15 cellular contexts compared by ENCODE assay signal in genomic region chr12:77032406-77032805, GRCh38. TPM values are rescaled to one million over a fixed set of nuclear protein-coding genes. Genes with fewer than 3 reads are reported as not detected.
DNase-seq lines count a peak whose midpoint lies in the region; ATAC-seq, FAIRE-seq and TF ChIP-seq lines count a peak whose summit lies in the region.
"Had no signal": no experiment of that assay in that cellular context is flagged by ENCODE, and none has a peak within 500 bp of the region (broad histone marks: within the 10 kb centered on the region; RNA-seq: fewer than 3 reads in every experiment).

No MANE protein-coding gene starts in this region.

- no peak overlapping the region for H2AFZ ChIP-seq in keratinocyte (ENCODE audit: control insufficient read depth, low read length)

- ATAC-seq in activated T-helper 17 cell treated with anti-CD3 and anti-CD28 coated beads, Interleukin-2, amount 50 U/mL, for 72 hours (replicated peaks) = peak; percentile 90
- no peak for ATAC-seq in GM21529 (IDR thresholded peaks at IDR 0.05; ENCODE audit: unreplicated experiment)
- no peak for ATAC-seq in left cardiac atrium
- ATAC-seq: sciatic nerve had no signal

- peaks cover 33% of the 10 kb centered on the region for H3K36me3 Mint-ChIP-seq in activated T-helper 17 cell treated with anti-CD3 and anti-CD28 coated beads, Interleukin-2, amount 50 U/mL, for 72 hours (ENCODE audit: low read depth)

- H3K4me3 ChIP-seq in keratinocyte (ENCODE audit: control insufficient read depth in 2 of 3, extremely low read depth in 1 of 3, insufficient read depth in 2 of 3, low read depth in 1 of 3, low read length in 3 of 3) = no peak overlapping the region
- H3K4me3 ChIP-seq: SK-N-MC, suprapubic skin had no signal

- no peak for TF ChIP-seq CTCF in keratinocyte (optimal IDR thresholded peaks at IDR 0.05 in 1 of 3, IDR thresholded peaks at IDR 0.05 in 1 of 3, conservative IDR thresholded peaks at IDR 0.05 in 1 of 3; ENCODE audit: extremely low read depth in 1 of 3, insufficient read depth in 2 of 3, low read length in 3 of 3)

- peak overlapping the region; percentile 87 for H3K27ac ChIP-seq in keratinocyte (ENCODE audit: control insufficient read depth, insufficient read depth, low read length)
- H3K27ac ChIP-seq: SK-N-MC, suprapubic skin had no signal

- FAIRE-seq in keratinocyte (lab: Jason Lieb, UNC) = peak; percentile 86
- FAIRE-seq: HTR-8/SVneo had no signal

- H3K36me3 ChIP-seq in keratinocyte (ENCODE audit: control insufficient read depth in 2 of 2, extremely low read depth in 1 of 2, insufficient read depth in 2 of 2, low read length in 2 of 2) = peaks cover 10 to 20% of the 10 kb centered on the region in 2 experiments
- H3K36me3 ChIP-seq: suprapubic skin had no signal

- intact Hi-C loops in left cardiac atrium (cut with DNase I) = no loop called here

- H3K9me3 ChIP-seq in keratinocyte (ENCODE audit: control insufficient read depth, low read depth, low read length) = no peaks in the 10 kb centered on the region
- H3K9me3 ChIP-seq: suprapubic skin had no signal

- H3K27me3 Mint-ChIP-seq in activated T-helper 17 cell treated with anti-CD3 and anti-CD28 coated beads, Interleukin-2, amount 50 U/mL, for 72 hours = no peaks in the 10 kb centered on the region

- H3K79me2 ChIP-seq in keratinocyte (ENCODE audit: control insufficient read depth, insufficient read depth, low read length) = peaks cover 2% of the 10 kb centered on the region

- no peaks in the 10 kb centered on the region for H4K20me1 ChIP-seq in keratinocyte (ENCODE audit: control insufficient read depth, extremely low read depth, insufficient read depth, low read length)

- dilution Hi-C loops in keratinocyte (cut with MboI; ENCODE audit: extremely low pct_ligation_motif_present, low sequenced_read_pairs) = no loop called here

- peaks cover 22% of the 10 kb centered on the region for H3K4me1 ChIP-seq in keratinocyte (ENCODE audit: control insufficient read depth, extremely low read depth, insufficient read depth, low read length)
- H3K4me1 ChIP-seq: suprapubic skin had no signal

- peak overlapping the region; percentile 57 for H3K4me2 ChIP-seq in keratinocyte (ENCODE audit: control insufficient read depth, extremely low read depth, insufficient read depth, low read depth, low read length)

- H3K9me3 Mint-ChIP-seq in activated T-helper 17 cell treated with anti-CD3 and anti-CD28 coated beads, Interleukin-2, amount 50 U/mL, for 72 hours = no peaks in the 10 kb centered on the region

- peaks cover 10% of the 10 kb centered on the region for H3K4me1 Mint-ChIP-seq in activated T-helper 17 cell treated with anti-CD3 and anti-CD28 coated beads, Interleukin-2, amount 50 U/mL, for 72 hours

- no peaks in the 10 kb centered on the region for H3K9me1 ChIP-seq in keratinocyte (ENCODE audit: control insufficient read depth, extremely low read depth, insufficient read depth, low read length)

- peak overlapping the region; percentile 49 for H3K9ac ChIP-seq in keratinocyte (ENCODE audit: control insufficient read depth, extremely low read depth, insufficient read depth, low read length)

- peak overlapping the region; percentile 28 for H3K4me3 Mint-ChIP-seq in activated T-helper 17 cell treated with anti-CD3 and anti-CD28 coated beads, Interleukin-2, amount 50 U/mL, for 72 hours

- H3K27ac Mint-ChIP-seq in activated T-helper 17 cell treated with anti-CD3 and anti-CD28 coated beads, Interleukin-2, amount 50 U/mL, for 72 hours = peak overlapping the region; percentile 46

- H3K27me3 ChIP-seq in keratinocyte (ENCODE audit: control insufficient read depth, extremely low read depth, insufficient read depth, low read length) = no peaks in the 10 kb centered on the region
- H3K27me3 ChIP-seq: suprapubic skin had no signal

- peak; percentile 42 for DNase-seq in Daoy (ENCODE audit: low read depth)
- peak; percentile 81 for DNase-seq in HS-5 (ENCODE audit: low read depth)
- peak; percentile 89 for DNase-seq in keratinocyte (ENCODE audit: low read depth, low spot score)
- no peak for DNase-seq in NCI-H1694 (lab: John Stamatoyannopoulos, UW)
- no peak for DNase-seq in left cardiac atrium
- DNase-seq: activated gamma-delta T cell, foreskin melanocyte, NCI-H1417 treated with DMSO at 0.1 percent for 48 hours, NCI-H69 had no signal

RNA-seq across cellular contexts. Expression of gene E2F7, which starts 33.0 kb away (rescaled TPM):
- 16.6 and 19.9 TPM in 2 replicates for total RNA-seq in Daoy (2014; rRNA removed; shearing (Covaris generic))
- total RNA-seq in activated T-helper 17 cell treated with anti-CD3 and anti-CD28 coated beads, Interleukin-2, amount 50 U/mL, for 72 hours = 10 to 100 TPM; 13.6 to 14.7 TPM
- polyA plus RNA-seq in keratinocyte = 3.9 to 10.0 TPM (median 9.9 TPM) in 3 replicates
- polyA plus RNA-seq in keratinocyte (2011; ENCODE audit: low read depth) = 3.0 TPM
- polyA plus RNA-seq in keratinocyte (2011; cell fraction: cytosol; rRNA removed) = 4.5 and 6.3 TPM in 2 replicates
- polyA plus RNA-seq in keratinocyte (2011; cell fraction: nucleus; rRNA removed) = 11.3 and 12.7 TPM in 2 replicates
- polyA plus RNA-seq in keratinocyte (2012; ENCODE audit: low replicate concordance) = 2.9 and 6.4 TPM in 2 replicates
- 4.3 to 10.5 TPM (median 8.0 TPM) in 3 replicates for polyA minus RNA-seq in keratinocyte
- 4.6 TPM for polyA minus RNA-seq in keratinocyte (2011; cell fraction: cytosol; rRNA and poly(A)+ RNA removed)
- polyA minus RNA-seq in keratinocyte (2011; cell fraction: nucleus; rRNA and poly(A)+ RNA removed) = 5.4 and 11.4 TPM in 2 replicates
- total RNA-seq in left cardiac atrium = under 1 TPM; 0.16 to 0.47 TPM

Comparison
In these comparisons a context has a peak if more than half of its experiments do, and no peak if none do; other contexts are left out.
1. DNase-seq: peak in Daoy (single experiment), HS-5 (single experiment) and keratinocyte (single experiment); none in NCI-H1694 (single experiment) and left cardiac atrium (single experiment).
2. RNA of gene E2F7, which starts 33.0 kb away (total RNA-seq): 16.6 to 19.9 TPM in Daoy and 13.6 to 14.7 TPM in activated T-helper 17 cell treated with anti-CD3 and anti-CD28 coated beads, Interleukin-2, amount 50 U/mL, for 72 hours; 0.16 to 0.47 TPM in left cardiac atrium; every median in the first group is over 4 times any median in the second.